ENCODE assay signal across 7 cellular contexts in genomic region chr1:25543106-25543424, GRCh38. TPM values are rescaled to one million over a fixed set of nuclear protein-coding genes. Genes with fewer than 3 reads are reported as not detected.
DNase-seq lines count a peak whose midpoint lies in the region; ATAC-seq and TF ChIP-seq lines count a peak whose summit lies in the region.

No MANE protein-coding gene starts in this region.

- no peak overlapping the region for H3K9ac ChIP-seq in iPS-15b (ENCODE audit: low read depth, low read length)

- ATAC-seq in activated CD8-positive, alpha-beta T cell treated with anti-CD3 and anti-CD28 coated beads for 36 hours: no peak
- ATAC-seq in stimulated activated memory B cell treated with anti-CD40 and anti-IgM and Interleukin-4, amounts not matched to agents 10 μg/mL and 1 μg/mL and 100 μg/mL, for 72 hours: no peak
- ATAC-seq in HG03280 (IDR thresholded peaks at IDR 0.05; ENCODE audit: unreplicated experiment): no peak

- H3K4me3 Mint-ChIP-seq in activated CD8-positive, alpha-beta T cell treated with anti-CD3 and anti-CD28 coated beads for 36 hours: peak overlapping the region; percentile 82
- peak overlapping the region; percentile 58 for H3K4me3 Mint-ChIP-seq in stimulated activated memory B cell treated with anti-CD40 and anti-IgM and Interleukin-4, amounts not matched to agents 10 μg/mL and 1 μg/mL and 100 μg/mL, for 72 hours

- no peaks in the 10 kb centered on the region for H3K27me3 Mint-ChIP-seq in activated CD8-positive, alpha-beta T cell treated with anti-CD3 and anti-CD28 coated beads for 36 hours
- no peaks in the 10 kb centered on the region for H3K27me3 Mint-ChIP-seq in stimulated activated memory B cell treated with anti-CD40 and anti-IgM and Interleukin-4, amounts not matched to agents 10 μg/mL and 1 μg/mL and 100 μg/mL, for 72 hours

- CTCF ChIA-PET in activated CD8-positive, alpha-beta T cell treated with anti-CD3 and anti-CD28 coated beads for 36 hours (lab: Charles Lee): interaction anchor here (0.9 to 1.6 kb wide), 4 partner anchors 21 to 29 kb away, joined by 3 to 4 read pairs (median 3); no protein-coding TSS in a partner anchor

- H3K9me3 ChIP-seq in iPS-15b (ENCODE audit: control insufficient read depth, insufficient read depth, low read length): no peaks in the 10 kb centered on the region

- H3K4me1 ChIP-seq in iPS-15b (ENCODE audit: control insufficient read depth, insufficient read depth, low read length): no peaks in the 10 kb centered on the region

- TF ChIP-seq CTCF in HFF-Myc (IDR thresholded peaks at IDR 0.05; ENCODE audit: low read depth, low read length, missing control alignments): no peak
- no peak for TF ChIP-seq CTCF in activated CD8-positive, alpha-beta T cell treated with anti-CD3 and anti-CD28 coated beads for 36 hours (IDR thresholded peaks at IDR 0.05)

- peaks cover 39% of the 10 kb centered on the region for H3K4me1 Mint-ChIP-seq in activated CD8-positive, alpha-beta T cell treated with anti-CD3 and anti-CD28 coated beads for 36 hours (ENCODE audit: low read depth)
- H3K4me1 Mint-ChIP-seq in stimulated activated memory B cell treated with anti-CD40 and anti-IgM and Interleukin-4, amounts not matched to agents 10 μg/mL and 1 μg/mL and 100 μg/mL, for 72 hours: peaks cover 25% of the 10 kb centered on the region

- H3K27ac Mint-ChIP-seq in activated CD8-positive, alpha-beta T cell treated with anti-CD3 and anti-CD28 coated beads for 36 hours: no peak overlapping the region
- H3K27ac Mint-ChIP-seq in stimulated activated memory B cell treated with anti-CD40 and anti-IgM and Interleukin-4, amounts not matched to agents 10 μg/mL and 1 μg/mL and 100 μg/mL, for 72 hours: no peak overlapping the region

- no peaks in the 10 kb centered on the region for H3K9me3 Mint-ChIP-seq in activated CD8-positive, alpha-beta T cell treated with anti-CD3 and anti-CD28 coated beads for 36 hours
- no peaks in the 10 kb centered on the region for H3K9me3 Mint-ChIP-seq in stimulated activated memory B cell treated with anti-CD40 and anti-IgM and Interleukin-4, amounts not matched to agents 10 μg/mL and 1 μg/mL and 100 μg/mL, for 72 hours

- peaks cover 6% of the 10 kb centered on the region for H3K27me3 ChIP-seq in iPS-15b (ENCODE audit: control insufficient read depth, insufficient read depth, low read length)

- DNase-seq in HFF-Myc (ENCODE audit: extremely low read depth, low read depth) (no peak), HK-2 (ENCODE audit: unreplicated experiment) (no peak), nucleus accumbens (lab: John Stamatoyannopoulos, UW) (no peak)
- no peak for DNase-seq in activated CD8-positive, alpha-beta T cell treated with anti-CD3 and anti-CD28 coated beads for 36 hours

- H3K4me3 ChIP-seq in HFF-Myc (replicated peaks; ENCODE audit: low read depth, low read length): peak overlapping the region; percentile 70
- H3K4me3 ChIP-seq in iPS-15b (ENCODE audit: low read depth, low read length): peak overlapping the region; percentile 18

- intact Hi-C loops in activated CD8-positive, alpha-beta T cell treated with anti-CD3 and anti-CD28 coated beads for 36 hours (cut with micrococcal nuclease): loop anchor here (10.0 kb wide), 1 partner anchor 162 kb away; no protein-coding TSS in a partner anchor

- H3K36me3 Mint-ChIP-seq in activated CD8-positive, alpha-beta T cell treated with anti-CD3 and anti-CD28 coated beads for 36 hours (ENCODE audit: low read depth): no peaks in the 10 kb centered on the region
- no peaks in the 10 kb centered on the region for H3K36me3 Mint-ChIP-seq in stimulated activated memory B cell treated with anti-CD40 and anti-IgM and Interleukin-4, amounts not matched to agents 10 μg/mL and 1 μg/mL and 100 μg/mL, for 72 hours

- POLR2A ChIA-PET in activated CD8-positive, alpha-beta T cell treated with anti-CD3 and anti-CD28 coated beads for 36 hours (lab: Charles Lee): interaction anchor here (1.0 kb wide), 1 partner anchor 29 kb away, joined by 3 read pairs; no protein-coding TSS in a partner anchor

- H3K36me3 ChIP-seq in iPS-15b (ENCODE audit: control insufficient read depth, insufficient read depth, low read length): no peaks in the 10 kb centered on the region

RNA-seq across cellular contexts. Expression of gene LDLRAP1, which starts 0.3 kb away (rescaled TPM):
- 10 to 100 TPM; 13.4 to 14.5 TPM for total RNA-seq in activated CD8-positive, alpha-beta T cell treated with anti-CD3 and anti-CD28 coated beads for 36 hours
